8 cellular contexts compared by ENCODE assay signal in the genomic region with DNA sequence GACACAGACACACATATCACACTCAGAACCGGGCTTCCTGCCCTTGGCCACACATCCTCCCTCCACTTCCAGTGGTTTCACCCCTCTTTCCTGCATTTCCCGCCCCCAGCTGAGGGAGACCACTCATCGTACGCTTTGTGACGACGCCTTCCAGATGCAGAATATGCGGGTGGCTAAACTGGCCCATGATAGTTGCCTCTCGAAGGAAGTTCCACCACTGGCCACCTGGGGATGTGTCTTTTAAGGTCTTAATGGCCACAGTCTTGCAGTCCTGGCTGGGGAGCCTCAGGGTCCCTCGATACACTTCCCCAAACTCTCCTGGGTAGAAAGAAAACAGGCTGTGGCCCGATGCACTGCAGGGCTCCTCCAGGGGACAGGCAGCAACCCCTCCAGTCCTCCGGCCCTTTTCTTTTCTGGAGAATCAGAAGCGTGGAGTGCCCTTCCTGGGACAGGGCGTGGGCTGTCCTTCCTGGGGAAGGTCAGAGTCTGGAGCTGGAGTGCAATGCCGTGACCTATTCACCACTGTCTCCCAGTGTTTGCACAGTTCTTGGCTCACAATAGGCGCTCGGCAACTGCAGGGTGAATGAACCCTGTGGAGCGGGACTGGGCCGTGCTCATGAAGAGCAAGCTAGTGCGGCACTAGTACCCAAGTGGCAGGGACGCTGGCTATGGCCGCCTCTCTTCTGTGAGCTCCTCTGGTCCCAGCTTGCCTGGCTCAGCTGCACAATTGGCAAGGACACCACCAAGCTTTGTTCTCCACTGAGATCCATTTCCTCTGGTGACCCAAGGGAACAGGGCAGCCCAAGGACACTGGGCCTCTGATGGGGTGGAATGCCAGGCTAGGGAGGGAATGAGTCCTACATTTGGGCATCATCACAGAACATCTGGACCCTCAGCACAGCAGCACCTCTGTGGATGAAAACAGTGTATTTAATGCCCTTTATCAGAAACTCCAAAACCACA. TPM values are rescaled to one million over a fixed set of nuclear protein-coding genes. Genes with fewer than 3 reads are reported as not detected.
A peak's percentile ranks its signal among the peaks of the same experiment; 100 is the strongest.
DNase-seq lines count a peak whose midpoint lies in the region; ATAC-seq and TF ChIP-seq lines count a peak whose summit lies in the region.
"Had no signal": no experiment of that assay in that cellular context is flagged by ENCODE, and none has a peak within 500 bp of the region (broad histone marks: within the 10 kb centered on the region; RNA-seq: fewer than 3 reads in every experiment).

No MANE protein-coding gene starts in this region.

- no peaks in the 10 kb centered on the region for H3K27me3 ChIP-seq in parathyroid adenoma (ENCODE audit: control insufficient read depth, insufficient read depth, low read length)
- H3K27me3 ChIP-seq in uterus = no peaks in the 10 kb centered on the region

- ATAC-seq in HG02763 (IDR thresholded peaks at IDR 0.05; ENCODE audit: unreplicated experiment) = no peak

- H3K9me3 ChIP-seq in parathyroid adenoma (ENCODE audit: control insufficient read depth, low read length) = no peaks in the 10 kb centered on the region
- no peaks in the 10 kb centered on the region for H3K9me3 ChIP-seq in uterus

- no peak overlapping the region for H3K9ac ChIP-seq in parathyroid adenoma

- intact Hi-C loops in uterus (cut with DNase I; ENCODE audit: low total_unique reads) = no loop called here

- peak overlapping the region; percentile 29 for H3K4me2 ChIP-seq in parathyroid adenoma (ENCODE audit: low read length)

- peaks cover 14% of the 10 kb centered on the region for H3K4me1 ChIP-seq in parathyroid adenoma
- H3K4me1 ChIP-seq in uterus = peaks cover 20 to 23% of the 10 kb centered on the region in 2 donors

- no peak overlapping the region for H2AFZ ChIP-seq in parathyroid adenoma

- H3K4me3 ChIP-seq in GM12875 (ENCODE audit: low read depth, low read length) = no peak overlapping the region
- no peak overlapping the region for H3K4me3 ChIP-seq in epithelial cell of proximal tubule (ENCODE audit: low read depth, low read length)
- H3K4me3 ChIP-seq in parathyroid adenoma (ENCODE audit: low read depth, low read length) = no peak overlapping the region
- H3K4me3 ChIP-seq in uterus = no peak overlapping the region

- H3K27ac ChIP-seq in parathyroid adenoma (no peak overlapping the region), uterus (no peak overlapping the region)

- H3K79me2 ChIP-seq in parathyroid adenoma = no peaks in the 10 kb centered on the region

- DNase-seq in MV-4-11 (lab: John Stamatoyannopoulos, UW) (peak; percentile 25), epithelial cell of proximal tubule (ENCODE audit: low read depth) (no peak), uterus (no peak), germinal center (ENCODE audit: low spot score) (no peak)
- DNase-seq: central memory CD4-positive, alpha-beta T cell had no signal

- H3K36me3 ChIP-seq in parathyroid adenoma (ENCODE audit: control insufficient read depth, insufficient read depth, low read length) = no peaks in the 10 kb centered on the region
- no peaks in the 10 kb centered on the region for H3K36me3 ChIP-seq in uterus

- 0 out of 2 replicates have a peak, but pooled peaks have one; percentile 26 for TF ChIP-seq CTCF in GM12875 (IDR thresholded peaks at IDR 0.05; ENCODE audit: borderline replicate concordance, insufficient read depth, low read depth, low read length)
- peak; percentile 2 for TF ChIP-seq CTCF in epithelial cell of proximal tubule (conservative IDR thresholded peaks at IDR 0.05; ENCODE audit: low read depth, low read length)
- TF ChIP-seq CTCF in parathyroid adenoma (IDR thresholded peaks at IDR 0.05) = no peak
- TF ChIP-seq CTCF in uterus (IDR thresholded peaks at IDR 0.05) = no peak

- no peak for TF ChIP-seq POLR2A in uterus (IDR thresholded peaks at IDR 0.05)

RNA-seq across cellular contexts. Expression of gene EPHA1, which starts 13.2 kb away (rescaled TPM):
- total RNA-seq in epithelial cell of proximal tubule (4.5 and 14.4 TPM in 2 replicates), uterus (1 to 10 TPM in 3 of 4 donors, not detected in 1; 1.3 to 5.6 (median 1.9) TPM)

RNA-seq across cellular contexts. Expression of gene ZYX, which starts 14.3 kb away (rescaled TPM):
- total RNA-seq in epithelial cell of proximal tubule = 117 and 152 TPM in 2 replicates
- total RNA-seq in uterus = 100 to 1,000 TPM in 2 of 4 donors, 10 to 100 TPM in 2; 46.0 to 494 (median 95.9) TPM

RNA-seq across cellular contexts. Expression of gene FAM131B, which starts 33.0 kb away (rescaled TPM):
- total RNA-seq in epithelial cell of proximal tubule (0.29 and 1.5 TPM in 2 replicates), uterus (10 to 100 TPM in 1 of 4 donors, 1 to 10 TPM in 3; 1.2 to 10.6 (median 6.5) TPM)

RNA-seq across cellular contexts. Expression of gene TAS2R60, which starts 47.8 kb away (rescaled TPM):
- total RNA-seq in epithelial cell of proximal tubule = not detected in 2 replicates
- total RNA-seq in uterus = 1 to 10 TPM in 1 of 4 donors, not detected in 3; 3.3 TPM

Comparison
In these comparisons a context has a peak if more than half of its experiments do, and no peak if none do; other contexts are left out.
1. CTCF ChIP-seq: peak in GM12875 (single experiment) and epithelial cell of proximal tubule (single experiment); none in parathyroid adenoma (single experiment) and uterus (0 of 4).